ENCODE assay signal across 8 cellular contexts in genomic region chr1:151540021-151540981, GRCh38. TPM values are rescaled to one million over a fixed set of nuclear protein-coding genes. Genes with fewer than 3 reads are reported as not detected.
DNase-seq lines count a peak whose midpoint lies in the region; ATAC-seq, FAIRE-seq and TF ChIP-seq lines count a peak whose summit lies in the region.

TUFT1 (plus strand) TSS chr1:151540309; CDS start chr1:151540367, 58 bp downstream.

- TF ChIP-seq CTCF in ascending aorta (IDR thresholded peaks at IDR 0.05) (no peak), hepatocyte (IDR thresholded peaks at IDR 0.05; ENCODE audit: poor library complexity) (no peak)

- H3K27me3 Mint-ChIP-seq in T-helper 2 cell treated with Interferon-gamma antibody and Interleukin-4, amounts not matched to agents 5 μg/mL and 100 μg/mL, for 36 hours (ENCODE audit: low read depth), result peaks cover 15% of the 10 kb centered on the region

- DNase-seq in GM12892 (ENCODE audit: insufficient read length) (peak; percentile 76), NCI-H146 (lab: John Stamatoyannopoulos, UW) (peak; percentile 96), ascending aorta (ENCODE audit: low spot score in 2 of 2) (peak; percentile 84 to 97), hepatocyte (ENCODE audit: low spot score) (peak; percentile 99), retina (peak; percentile 97), cortex of kidney (lab: John Stamatoyannopoulos, UW) (no peak)
- peak; percentile 90 for DNase-seq in T-helper 2 cell treated with Interferon-gamma antibody and Interleukin-4, amounts not matched to agents 5 μg/mL and 100 μg/mL, for 36 hours (ENCODE audit: low spot score)

- H3K27me3 ChIP-seq in ascending aorta, result no peaks in the 10 kb centered on the region
- H3K27me3 ChIP-seq in hepatocyte, result no peaks in the 10 kb centered on the region

- ATAC-seq in HG02840 (IDR thresholded peaks at IDR 0.05; ENCODE audit: low FRiP score, unreplicated experiment), result peak; percentile 75

- no peaks in the 10 kb centered on the region for H3K9me3 ChIP-seq in ascending aorta
- H3K9me3 ChIP-seq in hepatocyte (ENCODE audit: low read depth), result no peaks in the 10 kb centered on the region

- H2AFZ ChIP-seq in hepatocyte, result peak within 1 kb of the TSS; percentile 61

- no peaks in the 10 kb centered on the region for H3K9me3 Mint-ChIP-seq in T-helper 2 cell treated with Interferon-gamma antibody and Interleukin-4, amounts not matched to agents 5 μg/mL and 100 μg/mL, for 36 hours

- peaks cover 17% of the 10 kb centered on the region for H3K4me1 Mint-ChIP-seq in T-helper 2 cell treated with Interferon-gamma antibody and Interleukin-4, amounts not matched to agents 5 μg/mL and 100 μg/mL, for 36 hours (ENCODE audit: low read depth)

- peak; percentile 95 for FAIRE-seq in GM12892 (lab: Jason Lieb, UNC)

- H3K36me3 ChIP-seq in ascending aorta (no peaks in the 10 kb centered on the region), hepatocyte (replicated peaks; ENCODE audit: insufficient read depth, low read depth) (no peaks in the 10 kb centered on the region)

- H3K4me1 ChIP-seq in ascending aorta, result peaks cover 4 to 25% of the 10 kb centered on the region in 2 donors
- peaks cover 17% of the 10 kb centered on the region for H3K4me1 ChIP-seq in hepatocyte (ENCODE audit: insufficient read depth)

- H3K27ac ChIP-seq in ascending aorta, result peak within 1 kb of the TSS; percentile 71 to 75
- H3K27ac ChIP-seq in hepatocyte, result peak within 1 kb of the TSS; percentile 93

- H3K79me2 ChIP-seq in hepatocyte, result peaks cover 48% of the 10 kb centered on the region

- H3K4me2 ChIP-seq in hepatocyte, result peak within 1 kb of the TSS; percentile 86

- WGBS in hepatocyte (ENCODE audit: low lambda C conversion rate, missing lambda C conversion rate), result under 1% methylated on average over 70 of the region's 70 CpGs

- intact Hi-C loops in ascending aorta (cut with DNase I), result loop anchor here (2.0 kb wide), 3 partner anchors 72 to 258 kb away; partner anchors contain the start of genes POGZ, SNX27 and ZNF687

- no peaks in the 10 kb centered on the region for H3K9me2 ChIP-seq in hepatocyte (replicated peaks; ENCODE audit: insufficient read depth)

- H3K27ac Mint-ChIP-seq in T-helper 2 cell treated with Interferon-gamma antibody and Interleukin-4, amounts not matched to agents 5 μg/mL and 100 μg/mL, for 36 hours, result peak within 1 kb of the TSS; percentile 78

- TF ChIP-seq POLR2A in GM12892 (IDR thresholded peaks at IDR 0.05; ENCODE audit: low read depth, low read length), result peak; percentile 82

- peaks cover 13% of the 10 kb centered on the region for H4K20me1 ChIP-seq in hepatocyte (ENCODE audit: insufficient read depth, poor library complexity, severe bottlenecking)

- peak within 1 kb of the TSS; percentile 90 for H3K4me3 Mint-ChIP-seq in T-helper 2 cell treated with Interferon-gamma antibody and Interleukin-4, amounts not matched to agents 5 μg/mL and 100 μg/mL, for 36 hours

- no peaks in the 10 kb centered on the region for H3K36me3 Mint-ChIP-seq in T-helper 2 cell treated with Interferon-gamma antibody and Interleukin-4, amounts not matched to agents 5 μg/mL and 100 μg/mL, for 36 hours (ENCODE audit: low read depth)

- H3K4me3 ChIP-seq in ascending aorta (peak within 1 kb of the TSS; percentile 63 to 79), hepatocyte (peak within 1 kb of the TSS; percentile 94)

RNA-seq across cellular contexts. Expression of gene TUFT1, which starts in this region (rescaled TPM):
- 1.3 TPM for polyA plus RNA-seq in GM12892 (2012; ENCODE audit: missing spikeins)
- 2.3 TPM for total RNA-seq in ascending aorta
- 18.3 and 29.8 TPM in 2 replicates for total RNA-seq in hepatocyte
- 29.2 and 30.1 TPM in 2 replicates for polyA plus RNA-seq in hepatocyte
